In genomic region chr11:129828301-129828836, GRCh38 we compare ENCODE assay signal across 10 cellular contexts. TPM values are rescaled to one million over a fixed set of nuclear protein-coding genes. Genes with fewer than 3 reads are reported as not detected.
DNase-seq lines count a peak whose midpoint lies in the region; ATAC-seq lines count a peak whose summit lies in the region.
"Had no signal": no experiment of that assay in that cellular context is flagged by ENCODE, and none has a peak within 500 bp of the region (broad histone marks: within the 10 kb centered on the region; RNA-seq: fewer than 3 reads in every experiment).

No MANE protein-coding gene starts in this region.

- DNase-seq in NCI-H2107 treated with DMSO at 0.1 percent for 48 hours (lab: John Stamatoyannopoulos, UW; ENCODE audit: unreplicated experiment) (peak; percentile 13), NCI-H2107 (lab: John Stamatoyannopoulos, UW) (no peak), RPMI8226 (peak; percentile 83), kidney glomerular epithelial cell (lab: John Stamatoyannopoulos, UW) (peak; percentile 28), ureter (ENCODE audit: low spot score) (peak; percentile 62), germinal center (ENCODE audit: low spot score) (no peak)
- DNase-seq: activated T-cell treated with anti-CD3 and anti-CD28 coated beads, Interleukin-2, amount 50 U/mL, for 48 hours; NCI-H82 had no signal

- ATAC-seq in HG03139 (IDR thresholded peaks at IDR 0.05; ENCODE audit: unreplicated experiment) (no peak), HG03175 (IDR thresholded peaks at IDR 0.05; ENCODE audit: unreplicated experiment) (no peak)

RNA-seq across cellular contexts. Expression of gene TMEM45B, which starts 12.7 kb away (rescaled TPM):
- 94.3 TPM for total RNA-seq in ureter

Comparison
In these comparisons a context has a peak if more than half of its experiments do, and no peak if none do; other contexts are left out.
1. DNase-seq: peak in NCI-H2107 treated with DMSO at 0.1 percent for 48 hours (single experiment), RPMI8226 (single experiment), kidney glomerular epithelial cell (single experiment) and ureter (single experiment); none in NCI-H2107 (single experiment) and germinal center (single experiment).